In genomic region chr6:79630883-79631799, GRCh38 we compare ENCODE assay signal across 8 cellular contexts. TPM values are rescaled to one million over a fixed set of nuclear protein-coding genes. Genes with fewer than 3 reads are reported as not detected.
DNase-seq lines count a peak whose midpoint lies in the region; ATAC-seq and TF ChIP-seq lines count a peak whose summit lies in the region.

SH3BGRL2 (plus strand) TSS chr6:79631329; CDS start chr6:79631462, 133 bp downstream.

- peak in 1 of 3 donors; percentile 14 for DNase-seq in CD4-positive, CD25-positive, alpha-beta regulatory T cell
- DNase-seq in RWPE2 (ENCODE audit: low spot score) (peak; percentile 69), hepatocyte (ENCODE audit: low spot score) (peak; percentile 87), posterior cingulate gyrus (peak; percentile 60 to 96 (median 78))

- H3K4me3 Mint-ChIP-seq in CD4-positive, CD25-positive, alpha-beta regulatory T cell, result peak within 1 kb of the TSS; percentile 17 to 82 (median 66)
- peak within 1 kb of the TSS; percentile 91 to 99 (median 94) for H3K4me3 Mint-ChIP-seq in brain

- no peaks in the 10 kb centered on the region for H3K9me2 ChIP-seq in hepatocyte (replicated peaks; ENCODE audit: insufficient read depth)

- H3K4me1 Mint-ChIP-seq in CD4-positive, CD25-positive, alpha-beta regulatory T cell, result peaks cover 0 to 7% (median 0%) of the 10 kb centered on the region in 4 donors
- H3K4me1 Mint-ChIP-seq in brain, result peaks cover 51% of the 10 kb centered on the region

- ATAC-seq in CD4-positive, CD25-positive, alpha-beta regulatory T cell (ENCODE audit: low read depth in 2 of 2), result no peak
- ATAC-seq in GM19397 (IDR thresholded peaks at IDR 0.05; ENCODE audit: unreplicated experiment), result peak; percentile 80
- ATAC-seq in RWPE2 (ENCODE audit: low read depth), result peak; percentile 90
- no peak for ATAC-seq in HG03097 (IDR thresholded peaks at IDR 0.05; ENCODE audit: low FRiP score, unreplicated experiment)

- peak within 1 kb of the TSS; percentile 97 for H2AFZ ChIP-seq in hepatocyte

- H3K9me3 Mint-ChIP-seq in CD4-positive, CD25-positive, alpha-beta regulatory T cell, result peaks cover 0 to 3% (median 0%) of the 10 kb centered on the region in 7 donors
- H3K9me3 Mint-ChIP-seq in brain, result no peaks in the 10 kb centered on the region

- TF ChIP-seq CTCF in RWPE2 (IDR thresholded peaks at IDR 0.05; ENCODE audit: poor library complexity, severe bottlenecking) (no peak), brain (conservative IDR thresholded peaks at IDR 0.05) (no peak), hepatocyte (IDR thresholded peaks at IDR 0.05; ENCODE audit: poor library complexity) (no peak)

- H3K36me3 ChIP-seq in CD4-positive, CD25-positive, alpha-beta regulatory T cell (ENCODE audit: control insufficient read depth, insufficient read depth, low read length), result no peaks in the 10 kb centered on the region
- no peaks in the 10 kb centered on the region for H3K36me3 ChIP-seq in HUES64 (ENCODE audit: insufficient read depth, low read length)
- H3K36me3 ChIP-seq in RWPE2 (ENCODE audit: low read depth), result no peaks in the 10 kb centered on the region
- no peaks in the 10 kb centered on the region for H3K36me3 ChIP-seq in hepatocyte (replicated peaks; ENCODE audit: insufficient read depth, low read depth)

- H3K27ac Mint-ChIP-seq in CD4-positive, CD25-positive, alpha-beta regulatory T cell, result no peak within 1 kb of the TSS
- H3K27ac Mint-ChIP-seq in brain, result peak within 1 kb of the TSS; percentile 85 to 97 (median 91)

- no peak within 1 kb of the TSS for H3K4me3 ChIP-seq in CD4-positive, CD25-positive, alpha-beta regulatory T cell (ENCODE audit: low read depth, low read length)
- peak within 1 kb of the TSS; percentile 98 for H3K4me3 ChIP-seq in HUES64 (ENCODE audit: low read length)
- H3K4me3 ChIP-seq in RWPE2 (ENCODE audit: severe bottlenecking), result peak within 1 kb of the TSS; percentile 65
- H3K4me3 ChIP-seq in hepatocyte, result peak within 1 kb of the TSS; percentile 97

- peak within 1 kb of the TSS; percentile 86 for H3K4me2 ChIP-seq in hepatocyte

- no peaks in the 10 kb centered on the region for H3K4me1 ChIP-seq in CD4-positive, CD25-positive, alpha-beta regulatory T cell (ENCODE audit: control insufficient read depth, insufficient read depth, low read length, poor library complexity, severe bottlenecking)
- H3K4me1 ChIP-seq in HUES64 (ENCODE audit: insufficient read depth, low read length) (peaks cover 14% of the 10 kb centered on the region), RWPE2 (ENCODE audit: insufficient read depth, poor library complexity, severe bottlenecking) (peaks cover 12% of the 10 kb centered on the region), hepatocyte (ENCODE audit: insufficient read depth) (peaks cover 10% of the 10 kb centered on the region)

- H3K27ac ChIP-seq in CD4-positive, CD25-positive, alpha-beta regulatory T cell (ENCODE audit: insufficient read depth, low read length, poor library complexity, severe bottlenecking), result no peak within 1 kb of the TSS
- H3K27ac ChIP-seq in HUES64 (ENCODE audit: low read depth, low read length) (peak within 1 kb of the TSS; percentile 79), RWPE2 (ENCODE audit: poor library complexity, severe bottlenecking) (no peak within 1 kb of the TSS), hepatocyte (peak within 1 kb of the TSS; percentile 99)

- H3K36me3 Mint-ChIP-seq in CD4-positive, CD25-positive, alpha-beta regulatory T cell, result no peaks in the 10 kb centered on the region
- no peaks in the 10 kb centered on the region for H3K36me3 Mint-ChIP-seq in brain

- peaks cover 24% of the 10 kb centered on the region for H3K27me3 ChIP-seq in CD4-positive, CD25-positive, alpha-beta regulatory T cell (ENCODE audit: control insufficient read depth, insufficient read depth, low read length)
- H3K27me3 ChIP-seq in HUES64 (ENCODE audit: insufficient read depth, low read length) (peaks cover 25% of the 10 kb centered on the region), RWPE2 (ENCODE audit: insufficient read depth, poor library complexity, severe bottlenecking) (no peaks in the 10 kb centered on the region), hepatocyte (no peaks in the 10 kb centered on the region)

- peaks cover 50% of the 10 kb centered on the region for H3K27me3 Mint-ChIP-seq in CD4-positive, CD25-positive, alpha-beta regulatory T cell
- H3K27me3 Mint-ChIP-seq in brain, result peaks cover 27% of the 10 kb centered on the region

- peaks cover 8% of the 10 kb centered on the region for H4K20me1 ChIP-seq in hepatocyte (ENCODE audit: insufficient read depth, poor library complexity, severe bottlenecking)

- WGBS in HUES64, result under 1% methylated on average over 71 of the region's 77 CpGs
- 2% methylated on average over 47 of the region's 77 CpGs for WGBS in hepatocyte (ENCODE audit: low lambda C conversion rate, missing lambda C conversion rate)

- intact Hi-C loops in posterior cingulate gyrus (cut with DNase I), result no loop called here

- no peaks in the 10 kb centered on the region for H3K9me3 ChIP-seq in CD4-positive, CD25-positive, alpha-beta regulatory T cell (ENCODE audit: control insufficient read depth in 2 of 2, low read length in 2 of 2)
- no peaks in the 10 kb centered on the region for H3K9me3 ChIP-seq in HUES64 (ENCODE audit: insufficient read depth, low read depth, low read length)
- no peaks in the 10 kb centered on the region for H3K9me3 ChIP-seq in RWPE2 (ENCODE audit: severe bottlenecking)
- no peaks in the 10 kb centered on the region for H3K9me3 ChIP-seq in hepatocyte (ENCODE audit: low read depth)

- peaks cover 46% of the 10 kb centered on the region for H3K79me2 ChIP-seq in hepatocyte

- H3K9ac ChIP-seq in HUES64 (ENCODE audit: low read depth, low read length), result peak within 1 kb of the TSS; percentile 90

RNA-seq across cellular contexts. Expression of gene SH3BGRL2, which starts in this region (rescaled TPM):
- 4.7 TPM for total RNA-seq in CD4-positive, CD25-positive, alpha-beta regulatory T cell
- under 1 TPM in 2 of 4 donors, not detected in 2; 0.28 to 0.83 TPM for polyA plus RNA-seq in CD4-positive, CD25-positive, alpha-beta regulatory T cell
- 11.2 TPM for polyA plus RNA-seq in HUES64 (2013, experiment 1 of 2)
- polyA plus RNA-seq in HUES64 (2013, experiment 2 of 2), result 12.0 TPM
- polyA plus RNA-seq in brain (ENCODE audit: insufficient read depth, low read depth, low replicate concordance), result 34.4 TPM
- total RNA-seq in hepatocyte, result 63.6 and 71.4 TPM in 2 replicates
- 23.4 and 24.1 TPM in 2 replicates for polyA plus RNA-seq in hepatocyte

Comparison
In these comparisons a context has a peak if more than half of its experiments do, and no peak if none do; other contexts are left out.
1. RNA of gene SH3BGRL2 (total RNA-seq): 63.6 to 71.4 TPM in hepatocyte; 4.7 TPM in CD4-positive, CD25-positive, alpha-beta regulatory T cell (single experiment); every median in the first group is over 10 times any median in the second.
2. RNA of gene SH3BGRL2 (polyA plus RNA-seq): 34.4 TPM in brain (single experiment) and 23.4 to 24.1 TPM in hepatocyte; 0.28 to 0.83 TPM in CD4-positive, CD25-positive, alpha-beta regulatory T cell; every median in the first group is over 10 times any median in the second.
3. ATAC-seq: peak in GM19397 (single experiment) and RWPE2 (single experiment); none in CD4-positive, CD25-positive, alpha-beta regulatory T cell (0 of 2) and HG03097 (single experiment).
4. H3K27ac ChIP-seq: peak in HUES64 (single experiment) and hepatocyte (single experiment); none in CD4-positive, CD25-positive, alpha-beta regulatory T cell (single experiment) and RWPE2 (single experiment).
5. H3K27ac Mint-ChIP-seq: peak in brain (5 of 5); none in CD4-positive, CD25-positive, alpha-beta regulatory T cell (0 of 3).